Comparison of ENCODE assay signal across 8 cellular contexts in genomic region chr19:51368366-51369282, GRCh38. TPM values are rescaled to one million over a fixed set of nuclear protein-coding genes. Genes with fewer than 3 reads are reported as not detected.
DNase-seq lines count a peak whose midpoint lies in the region; ATAC-seq and TF ChIP-seq lines count a peak whose summit lies in the region.

A gene with protein sequence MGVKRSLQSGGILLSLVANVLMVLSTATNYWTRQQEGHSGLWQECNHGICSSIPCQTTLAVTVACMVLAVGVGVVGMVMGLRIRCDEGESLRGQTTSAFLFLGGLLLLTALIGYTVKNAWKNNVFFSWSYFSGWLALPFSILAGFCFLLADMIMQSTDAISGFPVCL (minus strand): TSS chr19:51369003. CDS start chr19:51368577, 426 bp downstream.

- H3K36me3 ChIP-seq in PC-9 (ENCODE audit: low read depth): no peaks in the 10 kb centered on the region
- H3K36me3 ChIP-seq in mucosa of stomach (ENCODE audit: control insufficient read depth, insufficient read depth, low read length): no peaks in the 10 kb centered on the region

- no peaks in the 10 kb centered on the region for H4K20me1 ChIP-seq in PC-9 (ENCODE audit: insufficient read depth)

- no TSS peak for BruUV-seq in PC-9 (replicated peaks; lab: Mats Ljungman, UMichigan)

- no peak for ATAC-seq in GM18498 (IDR thresholded peaks at IDR 0.05; ENCODE audit: unreplicated experiment)
- no peak for ATAC-seq in HG03025 (IDR thresholded peaks at IDR 0.05; ENCODE audit: low FRiP score, unreplicated experiment)

- intact Hi-C loops in PC-9 (cut with micrococcal nuclease; ENCODE audit: unreplicated experiment): loop anchor here (5.0 to 10.0 kb wide), 2 partner anchors 316 to 334 kb away; no protein-coding TSS in a partner anchor

- H2AFZ ChIP-seq in PC-9: peak within 1 kb of the TSS; percentile 91

- no peaks in the 10 kb centered on the region for H3K9me2 ChIP-seq in PC-9 (ENCODE audit: insufficient read depth)

- H3K27me3 ChIP-seq in PC-9 (ENCODE audit: insufficient read depth, low read depth): peaks cover 34% of the 10 kb centered on the region
- H3K27me3 ChIP-seq in mucosa of stomach (ENCODE audit: control insufficient read depth, insufficient read depth, low read length): no peaks in the 10 kb centered on the region

- peaks cover 16% of the 10 kb centered on the region for H3F3A ChIP-seq in PC-9 (ENCODE audit: insufficient read depth, low read depth)

- H3K4me3 ChIP-seq in PC-9 (peak within 1 kb of the TSS; percentile 92), choroid plexus epithelial cell (ENCODE audit: low read depth, low read length) (peak within 1 kb of the TSS; percentile 94), mucosa of stomach (ENCODE audit: low read length) (peak within 1 kb of the TSS; percentile 95)

- POLR2A ChIA-PET in PC-9 (lab: Charles Lee; ENCODE audit: unreplicated experiment): interaction anchor here (1.1 kb wide), 1 partner anchor 320 kb away, joined by 6 read pairs; no protein-coding TSS in a partner anchor

- peak within 1 kb of the TSS; percentile 100 for H3K4me2 ChIP-seq in PC-9

- DNase-seq in ELF-1 (ENCODE audit: low read depth, low spot score): peak; percentile 49
- DNase-seq in PC-9: peak in 1 of 2 experiments; percentile 2
- no peak for DNase-seq in choroid plexus epithelial cell (ENCODE audit: low read depth)
- DNase-seq in NCI-H345 treated with DMSO at 0.1 percent for 48 hours (lab: John Stamatoyannopoulos, UW; ENCODE audit: unreplicated experiment): no peak
- no peak for DNase-seq in stimulated activated CD4-positive, alpha-beta T cell treated with anti-CD3 and anti-CD28 coated beads, Interleukin-1b, Interleukin-23, amount 100 ng/mL, for 48 hours

- H3K9me3 ChIP-seq in PC-9 (ENCODE audit: insufficient read depth, low read depth) (no peaks in the 10 kb centered on the region), mucosa of stomach (ENCODE audit: control insufficient read depth, low read length) (no peaks in the 10 kb centered on the region)

- peak within 1 kb of the TSS; percentile 64 for H3K9ac ChIP-seq in mucosa of stomach (ENCODE audit: low read length)

- TF ChIP-seq CTCF in PC-9 (conservative IDR thresholded peaks at IDR 0.05): no peak
- no peak for TF ChIP-seq CTCF in choroid plexus epithelial cell (conservative IDR thresholded peaks at IDR 0.05; ENCODE audit: low read depth, low read length)

- H3K4me1 ChIP-seq in PC-9 (replicated peaks; ENCODE audit: insufficient read depth) (peaks cover 22% of the 10 kb centered on the region), mucosa of stomach (ENCODE audit: control insufficient read depth, insufficient read depth, low read length) (peaks cover 25% of the 10 kb centered on the region)

- H3K79me2 ChIP-seq in PC-9 (ENCODE audit: low read depth): peaks cover 23% of the 10 kb centered on the region

- CTCF ChIA-PET in PC-9 (lab: Charles Lee): no interaction called here

- H3K27ac ChIP-seq in PC-9: no peak within 1 kb of the TSS

RNA-seq across cellular contexts. Expression of the gene that starts here (rescaled TPM):
- total RNA-seq in PC-9 (2021): 1.5 and 4.5 TPM in 2 replicates
